8 cellular contexts compared by ENCODE assay signal in genomic region chr17:4788807-4789700, GRCh38. TPM values are rescaled to one million over a fixed set of nuclear protein-coding genes. Genes with fewer than 3 reads are reported as not detected.
DNase-seq lines count a peak whose midpoint lies in the region; ATAC-seq, FAIRE-seq and TF ChIP-seq lines count a peak whose summit lies in the region.

Gene GLTPD2, plus strand, starts transcription at chr17:4788964. Its CDS starts 48 bp downstream, at chr17:4789012.

- H3K9me3 ChIP-seq in psoas muscle = no peaks in the 10 kb centered on the region

- CTCF ChIA-PET in activated CD8-positive, alpha-beta memory T cell treated with anti-CD3 and anti-CD28 coated beads, Interleukin-2, amount 10 ng/mL, durations not matched to agents 7 days and 5 days (lab: Charles Lee) = interaction anchor here (0.8 to 3.9 kb wide), 34 partner anchors 9 to 646 kb away, joined by 3 to 39 read pairs (median 6); partner anchors contain the start of genes ARRB2, C17orf107, C17orf114 and CHRNE

- no peak within 1 kb of the TSS for H3K27ac Mint-ChIP-seq in activated CD8-positive, alpha-beta memory T cell treated with anti-CD3 and anti-CD28 coated beads, Interleukin-2, amount 10 ng/mL, durations not matched to agents 7 days and 5 days

- H3K4me1 ChIP-seq in psoas muscle = peaks cover 26% of the 10 kb centered on the region

- H3K27me3 ChIP-seq in psoas muscle (ENCODE audit: insufficient read depth in 3 of 3, low read length in 2 of 3) = peaks cover 0 to 23% (median 5%) of the 10 kb centered on the region in 3 donors

- H3K9me3 Mint-ChIP-seq in activated CD8-positive, alpha-beta memory T cell treated with anti-CD3 and anti-CD28 coated beads, Interleukin-2, amount 10 ng/mL, durations not matched to agents 7 days and 5 days (ENCODE audit: low read depth) = no peaks in the 10 kb centered on the region

- ATAC-seq in activated CD8-positive, alpha-beta memory T cell treated with anti-CD3 and anti-CD28 coated beads, Interleukin-2, amount 10 ng/mL, durations not matched to agents 7 days and 5 days = no peak
- ATAC-seq in psoas muscle = no peak
- ATAC-seq in HG02763 (IDR thresholded peaks at IDR 0.05; ENCODE audit: unreplicated experiment) = no peak

- 48 to 50% (median 49%) methylated on average over 60 to 62 of the region's 62 CpGs for WGBS in psoas muscle, 3 donors

- no peaks in the 10 kb centered on the region for H3K36me3 ChIP-seq in psoas muscle (ENCODE audit: insufficient read depth in 1 of 2, low read depth in 1 of 2)

- peak within 1 kb of the TSS; percentile 72 for H3K4me3 Mint-ChIP-seq in activated CD8-positive, alpha-beta memory T cell treated with anti-CD3 and anti-CD28 coated beads, Interleukin-2, amount 10 ng/mL, durations not matched to agents 7 days and 5 days

- FAIRE-seq in urothelium cell line (lab: Jason Lieb, UNC) = no peak

- H3K27me3 Mint-ChIP-seq in activated CD8-positive, alpha-beta memory T cell treated with anti-CD3 and anti-CD28 coated beads, Interleukin-2, amount 10 ng/mL, durations not matched to agents 7 days and 5 days = peaks cover 53% of the 10 kb centered on the region

- intact Hi-C loops in psoas muscle (cut with DNase I) = no loop called here

- peaks cover 32% of the 10 kb centered on the region for H3K4me1 Mint-ChIP-seq in activated CD8-positive, alpha-beta memory T cell treated with anti-CD3 and anti-CD28 coated beads, Interleukin-2, amount 10 ng/mL, durations not matched to agents 7 days and 5 days

- H3K27ac ChIP-seq in psoas muscle = peak within 1 kb of the TSS; percentile 90

- DNase-seq in activated CD8-positive, alpha-beta memory T cell treated with anti-CD3 and anti-CD28 coated beads, Interleukin-2, amount 10 ng/mL, durations not matched to agents 7 days and 5 days = no peak
- no peak for DNase-seq in activated CD8-positive, alpha-beta memory T cell treated with anti-CD3 and anti-CD28 coated beads, Interleukin-2, amount 50 U/mL, for 48 hours
- peak; percentile 28 for DNase-seq in SK-N-DZ (ENCODE audit: low spot score)
- DNase-seq in fibroblast of pulmonary artery (ENCODE audit: low read depth) = no peak
- DNase-seq in psoas muscle = no peak
- DNase-seq in NCI-H2107 treated with DMSO at 0.1 percent for 48 hours (lab: John Stamatoyannopoulos, UW; ENCODE audit: unreplicated experiment) = no peak
- no peak for DNase-seq in urothelium cell line (ENCODE audit: low spot score)

- H3K4me3 ChIP-seq in fibroblast of pulmonary artery (replicated peaks; ENCODE audit: low read depth, low read length) (peak within 1 kb of the TSS; percentile 65), psoas muscle (peak within 1 kb of the TSS; percentile 82)

- no peak for TF ChIP-seq CTCF in fibroblast of pulmonary artery (IDR thresholded peaks at IDR 0.05; ENCODE audit: low read length, missing control alignments)
- no peak for TF ChIP-seq CTCF in psoas muscle (IDR thresholded peaks at IDR 0.05)

- peaks cover 2% of the 10 kb centered on the region for H3K36me3 Mint-ChIP-seq in activated CD8-positive, alpha-beta memory T cell treated with anti-CD3 and anti-CD28 coated beads, Interleukin-2, amount 10 ng/mL, durations not matched to agents 7 days and 5 days

RNA-seq across cellular contexts. Expression of gene GLTPD2, which starts in this region (rescaled TPM):
- total RNA-seq in activated CD8-positive, alpha-beta memory T cell treated with anti-CD3 and anti-CD28 coated beads, Interleukin-2, amount 10 ng/mL, durations not matched to agents 7 days and 5 days = not detected
- not detected in 2 replicates for polyA plus RNA-seq in SK-N-DZ (2014; cell fraction: cytosol; rRNA removed)
- not detected in 2 replicates for polyA plus RNA-seq in SK-N-DZ (2014; cell fraction: nucleus; rRNA removed)
- not detected for total RNA-seq in psoas muscle
- polyA plus RNA-seq in psoas muscle = not detected
